1 cellular context compared by ENCODE assay signal in genomic region chr20:34701405-34702085, GRCh38.
TF ChIP-seq lines count a peak whose summit lies in the region.

No MANE protein-coding gene starts in this region.

TF ChIP-seq in HepG2, 621 proteins besides CTCF, POLR2A, EP300 and RAD21 (continued from another document):
- TF ChIP-seq ZNF180 (CRISPR knock-in tag; IDR thresholded peaks at IDR 0.05; ENCODE audit: borderline replicate concordance, low read depth) (no peak), POLR2AphosphoS5 (IDR thresholded peaks at IDR 0.05; ENCODE audit: low read depth, low read length) (no peak), MAFF (IDR thresholded peaks at IDR 0.05; ENCODE audit: low read depth, low read length) (no peak), MED8 (CRISPR knock-in tag; IDR thresholded peaks at IDR 0.05; ENCODE audit: insufficient replicate concordance) (no peak), RNF2 (conservative IDR thresholded peaks at IDR 0.05; ENCODE audit: low read depth) (no peak), FUBP1 (CRISPR knock-in tag; IDR thresholded peaks at IDR 0.05; ENCODE audit: borderline replicate concordance) (no peak), SMC3 (IDR thresholded peaks at IDR 0.05; ENCODE audit: low read length) (no peak), HOXA9 (CRISPR knock-in tag; IDR thresholded peaks at IDR 0.05; ENCODE audit: borderline replicate concordance) (no peak), ZNF567 (CRISPR knock-in tag; IDR thresholded peaks at IDR 0.05; ENCODE audit: borderline replicate concordance) (no peak), ZNF468 (CRISPR knock-in tag; IDR thresholded peaks at IDR 0.05) (no peak), ZNF605 (CRISPR knock-in tag; IDR thresholded peaks at IDR 0.05) (peak; percentile 7; the same call in 1 of the 2 replicates), ONECUT2 (CRISPR knock-in tag; IDR thresholded peaks at IDR 0.05) (no peak), ZNF256 (CRISPR knock-in tag; conservative IDR thresholded peaks at IDR 0.05) (no peak), SRSF1 (optimal IDR thresholded peaks at IDR 0.05; ENCODE audit: low read depth, low read length) (no peak), SPEN (CRISPR knock-in tag; IDR thresholded peaks at IDR 0.05; ENCODE audit: low read depth) (no peak), TBX3 (IDR thresholded peaks at IDR 0.05; ENCODE audit: borderline replicate concordance) (no peak), ZKSCAN8 (CRISPR knock-in tag; IDR thresholded peaks at IDR 0.05; ENCODE audit: borderline replicate concordance) (no peak), ZNF280B (CRISPR knock-in tag; IDR thresholded peaks at IDR 0.05; ENCODE audit: borderline replicate concordance) (no peak), ZNF569 (CRISPR knock-in tag; IDR thresholded peaks at IDR 0.05; ENCODE audit: borderline replicate concordance) (0 out of 2 replicates have a peak, but pooled peaks have one; percentile 26), ZNF225 (CRISPR knock-in tag; IDR thresholded peaks at IDR 0.05) (no peak), SKIL (CRISPR knock-in tag; IDR thresholded peaks at IDR 0.05; ENCODE audit: borderline replicate concordance) (no peak), KAT8 (CRISPR knock-in tag; IDR thresholded peaks at IDR 0.05) (no peak), ASH2L (IDR thresholded peaks at IDR 0.05; ENCODE audit: insufficient read length, low read depth, low read length) (no peak), SMAD3 (CRISPR knock-in tag; IDR thresholded peaks at IDR 0.05) (no peak), FOSL1 (CRISPR knock-in tag; IDR thresholded peaks at IDR 0.05; ENCODE audit: borderline replicate concordance) (peak; percentile 35; the same call in 1 of the 2 replicates), ZNF354B (CRISPR knock-in tag; IDR thresholded peaks at IDR 0.05) (peak; percentile 83; the same call in 1 of the 2 replicates)
- TF ChIP-seq, protein P1, sequence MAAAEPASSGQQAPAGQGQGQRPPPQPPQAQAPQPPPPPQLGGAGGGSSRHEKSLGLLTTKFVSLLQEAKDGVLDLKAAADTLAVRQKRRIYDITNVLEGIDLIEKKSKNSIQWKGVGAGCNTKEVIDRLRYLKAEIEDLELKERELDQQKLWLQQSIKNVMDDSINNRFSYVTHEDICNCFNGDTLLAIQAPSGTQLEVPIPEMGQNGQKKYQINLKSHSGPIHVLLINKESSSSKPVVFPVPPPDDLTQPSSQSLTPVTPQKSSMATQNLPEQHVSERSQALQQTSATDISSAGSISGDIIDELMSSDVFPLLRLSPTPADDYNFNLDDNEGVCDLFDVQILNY (CRISPR knock-in tag; conservative IDR thresholded peaks at IDR 0.05), result no peak
